ENCODE assay signal across 13 cellular contexts in the genomic region with DNA sequence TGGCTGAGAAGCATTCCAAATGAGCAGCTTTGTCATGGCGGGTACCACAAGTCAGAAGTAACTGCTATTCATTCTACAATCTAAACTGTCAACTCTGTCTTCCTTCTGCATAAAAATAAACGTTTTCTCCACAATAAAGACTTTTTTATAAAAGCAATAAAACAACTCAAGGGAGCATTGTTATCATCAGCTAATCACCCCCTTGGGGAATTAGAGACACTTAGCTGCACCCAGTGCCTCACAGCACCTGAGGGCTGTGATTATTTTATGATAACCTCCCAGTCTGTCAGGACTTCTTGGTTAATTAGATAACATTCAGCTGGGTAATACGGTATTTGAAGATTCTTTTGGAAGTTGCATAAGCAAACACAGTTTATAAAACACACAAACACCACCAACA.
A peak's percentile ranks its signal among the peaks of the same experiment; 100 is the strongest.
DNase-seq lines count a peak whose midpoint lies in the region; ATAC-seq and TF ChIP-seq lines count a peak whose summit lies in the region.
"Had no signal": no experiment of that assay in that cellular context is flagged by ENCODE, and none has a peak within 500 bp of the region (broad histone marks: within the 10 kb centered on the region; RNA-seq: fewer than 3 reads in every experiment).

No MANE protein-coding gene starts in this region.

- H3K4me3 ChIP-seq in coronary artery: no peak overlapping the region
- H3K4me3 ChIP-seq: GM23338 had no signal

- no peak for ATAC-seq in GM19023 (IDR thresholded peaks at IDR 0.05; ENCODE audit: unreplicated experiment)
- ATAC-seq: GM23338 had no signal

- no peak for TF ChIP-seq CTCF in coronary artery (IDR thresholded peaks at IDR 0.05)

- DNase-seq in NCI-H1417 (lab: John Stamatoyannopoulos, UW) (peak in 2 of 3 experiments; percentile 28 to 73), NCI-H1417 treated with DMSO at 0.1 percent for 48 hours (lab: John Stamatoyannopoulos, UW) (no peak), D341Med (ENCODE audit: low spot score) (peak; percentile 17), NCI-H1436 (lab: John Stamatoyannopoulos, UW) (peak; percentile 37), NCI-H69 (lab: John Stamatoyannopoulos, UW) (peak; percentile 79), coronary artery (ENCODE audit: low spot score) (no peak)
- DNase-seq: Caco-2; CD8-positive, alpha-beta memory T cell; DMS53; H9 had no signal

- no peak overlapping the region for H3K27ac ChIP-seq in coronary artery
- H3K27ac ChIP-seq: 22Rv1 had no signal

Comparison
In these comparisons a context has a peak if more than half of its experiments do, and no peak if none do; other contexts are left out.
1. DNase-seq: peak in NCI-H1417 (2 of 3), D341Med (single experiment), NCI-H1436 (single experiment) and NCI-H69 (single experiment); none in NCI-H1417 treated with DMSO at 0.1 percent for 48 hours (single experiment) and coronary artery (single experiment).